In the genomic region with DNA sequence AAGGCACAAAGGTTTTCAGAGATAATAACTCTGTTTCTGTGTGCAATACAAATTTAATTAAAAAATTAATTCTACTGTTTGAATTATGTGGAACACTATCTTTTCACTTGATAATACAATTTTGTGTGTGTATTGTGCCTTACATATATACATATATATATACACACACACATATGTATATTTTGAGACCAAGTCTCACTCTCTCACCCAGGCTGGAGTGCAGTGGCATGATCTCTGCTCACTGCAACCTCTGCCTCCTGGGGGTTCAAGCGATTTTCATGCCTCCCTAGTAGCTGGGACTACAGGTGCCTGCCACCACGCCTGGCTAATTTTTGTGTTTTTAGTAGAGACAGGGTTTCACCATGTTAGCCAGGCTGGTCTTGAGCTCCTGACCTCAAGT, we compare ENCODE assay signal across 7 cellular contexts. TPM values are rescaled to one million over a fixed set of nuclear protein-coding genes. Genes with fewer than 3 reads are reported as not detected.
DNase-seq lines count a peak whose midpoint lies in the region; ATAC-seq and TF ChIP-seq lines count a peak whose summit lies in the region.
"Not testable (repeated sequence)": the region's sequence is repeated elsewhere in the genome, so short reads cannot be mapped to it uniquely, and the experiment has no call there.

No MANE protein-coding gene starts in this region.

- POLR2A ChIA-PET in HCT116 (lab: Charles Lee) = interaction anchor here (1.1 to 1.6 kb wide), 5 partner anchors 9 to 259 kb away, joined by 3 to 9 read pairs (median 3); a partner anchor contains a TSS

- not testable (repeated sequence) for H3K4me1 ChIP-seq in HCT116 (ENCODE audit: control insufficient read depth in 1 of 2, insufficient read depth in 2 of 2, low read length in 2 of 2); RWPE2 (ENCODE audit: insufficient read depth, poor library complexity, severe bottlenecking); ascending aorta; hepatocyte (ENCODE audit: insufficient read depth); right lobe of liver; smooth muscle cell (ENCODE audit: low read depth)
- H3K4me1 ChIP-seq in psoas muscle = peaks cover 12% of the 10 kb centered on the region

- not testable (repeated sequence) for H2AFZ ChIP-seq in HCT116 (ENCODE audit: low read depth, low read length, poor library complexity, severe bottlenecking); hepatocyte; smooth muscle cell (ENCODE audit: low read depth)

- not testable (repeated sequence) for TF ChIP-seq CTCF in HCT116 (IDR thresholded peaks at IDR 0.05 in 2 of 3, conservative IDR thresholded peaks at IDR 0.05 in 1 of 3; ENCODE audit: borderline replicate concordance in 1 of 3, insufficient read depth in 1 of 3, low read depth in 2 of 3, low read length in 2 of 3); RWPE2 (IDR thresholded peaks at IDR 0.05; ENCODE audit: poor library complexity, severe bottlenecking); ascending aorta (IDR thresholded peaks at IDR 0.05); hepatocyte (IDR thresholded peaks at IDR 0.05; ENCODE audit: poor library complexity); right lobe of liver (IDR thresholded peaks at IDR 0.05); psoas muscle (IDR thresholded peaks at IDR 0.05); smooth muscle cell (IDR thresholded peaks at IDR 0.05; ENCODE audit: borderline replicate concordance, insufficient read depth, poor library complexity, severe bottlenecking)

- 90% methylated on average over 2 of the region's 2 CpGs for WGBS in hepatocyte (ENCODE audit: low lambda C conversion rate, missing lambda C conversion rate)
- WGBS in right lobe of liver (ENCODE audit: insufficient coverage, low coverage, low lambda C conversion rate, missing lambda C conversion rate) = 60% methylated on average over 1 of the region's 2 CpGs
- 72 to 85% (median 82%) methylated on average over 2 of the region's 2 CpGs for WGBS in psoas muscle, 3 donors
- WGBS in smooth muscle cell (ENCODE audit: low lambda C conversion rate) = 69% methylated on average over 2 of the region's 2 CpGs

- not testable (repeated sequence) for DNase-seq in HCT116 (ENCODE audit: low read depth, low spot score); RWPE2 (ENCODE audit: low spot score); ascending aorta (ENCODE audit: low spot score in 2 of 2); hepatocyte (ENCODE audit: low spot score); right lobe of liver; psoas muscle; smooth muscle cell (lab: John Stamatoyannopoulos, UW; ENCODE audit: unreplicated experiment)

- not testable (repeated sequence) for H3F3A ChIP-seq in smooth muscle cell (ENCODE audit: low read depth)

- not testable (repeated sequence) for H3K4me2 ChIP-seq in HCT116 (ENCODE audit: low read length)
- H3K4me2 ChIP-seq in hepatocyte = peak overlapping the region; percentile 29
- peak overlapping the region; percentile 61 for H3K4me2 ChIP-seq in smooth muscle cell

- H3K9me3 ChIP-seq in HCT116 (ENCODE audit: control insufficient read depth in 1 of 2, insufficient read depth in 1 of 2, low read depth in 1 of 2, low read length in 2 of 2); RWPE2 (ENCODE audit: severe bottlenecking); ascending aorta; hepatocyte (ENCODE audit: low read depth); right lobe of liver; psoas muscle; smooth muscle cell (replicated peaks; ENCODE audit: low read depth): not testable (repeated sequence)

- not testable (repeated sequence) for H3K9ac ChIP-seq in HCT116 (ENCODE audit: low read length); smooth muscle cell (ENCODE audit: low read depth)

- RAD21 ChIA-PET in HCT116 (lab: Charles Lee; ENCODE audit: low non-redundant PET in 1 of 2, low total read pairs in 2 of 2, uncharacterized antibody in 2 of 2, unreplicated experiment in 2 of 2) = interaction anchor here (0.6 to 2.2 kb wide), 6 partner anchors 86 to 269 kb away, joined by 3 to 10 read pairs (median 4); a partner anchor contains a TSS

- intact Hi-C loops in HCT116 (cut with micrococcal nuclease) (loop anchor here (2.0 to 10.0 kb wide), 2 partner anchors 162 to 386 kb away; a partner anchor contains a TSS), ascending aorta (cut with DNase I) (loop anchor here (2.0 to 5.0 kb wide), 4 partner anchors 54 to 389 kb away; no protein-coding TSS in a partner anchor), psoas muscle (cut with DNase I) (loop anchor here (2.0 to 10.0 kb wide), 8 partner anchors 40 to 389 kb away; a partner anchor contains a TSS)
- intact Hi-C loops in right lobe of liver (cut with DNase I) = not testable (repeated sequence)

- not testable (repeated sequence) for H4K20me1 ChIP-seq in HCT116 (ENCODE audit: insufficient read depth); hepatocyte (ENCODE audit: insufficient read depth, poor library complexity, severe bottlenecking); smooth muscle cell (ENCODE audit: low read depth)

- H3K79me2 ChIP-seq in HCT116 (ENCODE audit: insufficient read depth, low read length); hepatocyte; smooth muscle cell (ENCODE audit: low read depth): not testable (repeated sequence)

- not testable (repeated sequence) for H3K9me2 ChIP-seq in HCT116 (ENCODE audit: insufficient read depth); hepatocyte (replicated peaks; ENCODE audit: insufficient read depth)

- TF ChIP-seq RAD21 in HCT116 (IDR thresholded peaks at IDR 0.05; ENCODE audit: low read depth) = not testable (repeated sequence)

- not testable (repeated sequence) for H3K27me3 ChIP-seq in HCT116 (ENCODE audit: insufficient read depth, low read length); RWPE2 (ENCODE audit: insufficient read depth, poor library complexity, severe bottlenecking); ascending aorta; hepatocyte; right lobe of liver; psoas muscle (ENCODE audit: insufficient read depth in 3 of 3, low read length in 2 of 3); smooth muscle cell (ENCODE audit: low read depth)

- not testable (repeated sequence) for H3K36me3 ChIP-seq in HCT116 (ENCODE audit: control insufficient read depth in 1 of 2, insufficient read depth in 2 of 2, low read length in 2 of 2); RWPE2 (ENCODE audit: low read depth); ascending aorta; hepatocyte (replicated peaks; ENCODE audit: insufficient read depth, low read depth); right lobe of liver; psoas muscle (ENCODE audit: insufficient read depth in 1 of 2, low read depth in 1 of 2); smooth muscle cell (ENCODE audit: low read depth)

- not testable (repeated sequence) for BruUV-seq in HCT116 (replicated peaks; lab: Mats Ljungman, UMichigan)

- H3K4me3 ChIP-seq in HCT116 (replicated peaks in 1 of 2; ENCODE audit: low read depth in 1 of 2, low read length in 2 of 2); RWPE2 (ENCODE audit: severe bottlenecking); hepatocyte; smooth muscle cell: not testable (repeated sequence)
- H3K4me3 ChIP-seq in ascending aorta (peak overlapping the region; percentile 15 to 33), right lobe of liver (peak overlapping the region in 1 of 3 donors; percentile 15), psoas muscle (peak overlapping the region; percentile 24)

- CTCF ChIA-PET in HCT116 (lab: Charles Lee) = interaction anchor here (0.7 to 2.8 kb wide), 25 partner anchors 9 to 627 kb away, joined by 3 to 43 read pairs (median 4); a partner anchor contains a TSS

- ATAC-seq in HCT116 = peak; percentile 33; the same call in 1 of the 2 replicates
- ATAC-seq in RWPE2 (ENCODE audit: low read depth) = peak; percentile 36; the same call in 1 of the 3 replicates
- peak; percentile 3 to 29 (median 8) for ATAC-seq in right lobe of liver
- ATAC-seq in psoas muscle = peak; percentile 37 to 51 (median 41)

- not testable (repeated sequence) for TF ChIP-seq POLR2A in HCT116 (IDR thresholded peaks at IDR 0.05; ENCODE audit: borderline replicate concordance, extremely low read depth, insufficient read depth, insufficient read length); right lobe of liver (IDR thresholded peaks at IDR 0.05)

- not testable (repeated sequence) for H3K27ac ChIP-seq in HCT116 (ENCODE audit: low read depth, low read length); RWPE2 (ENCODE audit: poor library complexity, severe bottlenecking); ascending aorta; hepatocyte; smooth muscle cell (ENCODE audit: low read depth)
- H3K27ac ChIP-seq in right lobe of liver (peak overlapping the region; percentile 16 to 45 (median 30)), psoas muscle (peak overlapping the region; percentile 62)

RNA-seq across cellular contexts. Expression of a gene that starts 19.7 kb away (rescaled TPM):
- total RNA-seq in HCT116 (2021; ENCODE audit: unreplicated experiment) (23.0 TPM), ascending aorta (13.4 TPM), hepatocyte (15.6 and 16.1 TPM in 2 replicates), right lobe of liver (10 to 100 TPM in 2 of 6 experiments, 1 to 10 TPM in 4; 5.7 to 11.2 (median 6.5) TPM), psoas muscle (1 to 10 TPM; 6.0 to 8.2 (median 7.4) TPM), smooth muscle cell (22.7 and 28.5 TPM in 2 replicates)
- 6.4 and 8.4 TPM in 2 replicates for polyA plus RNA-seq in HCT116 (2012)
- polyA plus RNA-seq in hepatocyte (7.4 and 8.9 TPM in 2 replicates), psoas muscle (1 to 10 TPM; 3.9 to 8.8 (median 8.3) TPM), smooth muscle cell (7.5 and 8.7 TPM in 2 replicates)
